Comparison of ENCODE assay signal across 9 cellular contexts in the genomic region with DNA sequence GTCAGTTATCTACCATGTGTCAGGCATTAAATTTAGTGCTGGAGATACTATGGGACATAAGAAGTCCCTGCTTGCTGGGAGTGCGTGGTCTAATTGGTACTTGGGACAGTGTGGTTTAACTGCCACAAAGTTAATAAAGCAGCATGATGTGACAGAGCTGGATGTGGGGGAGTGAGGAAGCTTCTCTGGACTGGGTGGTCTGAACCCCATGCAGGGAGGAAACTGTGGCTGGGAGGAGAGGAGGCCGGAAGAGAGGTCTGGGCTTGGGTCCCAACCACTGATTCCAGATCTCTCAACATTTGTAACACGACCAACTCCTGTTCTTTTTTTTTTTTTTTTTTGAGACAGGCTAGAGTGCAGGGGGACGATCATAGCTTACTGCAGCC. TPM values are rescaled to one million over a fixed set of nuclear protein-coding genes. Genes with fewer than 3 reads are reported as not detected.
DNase-seq lines count a peak whose midpoint lies in the region; ATAC-seq and TF ChIP-seq lines count a peak whose summit lies in the region.
"Had no signal": no experiment of that assay in that cellular context is flagged by ENCODE, and none has a peak within 500 bp of the region (broad histone marks: within the 10 kb centered on the region; RNA-seq: fewer than 3 reads in every experiment).

No MANE protein-coding gene starts in this region.

- POLR2A ChIA-PET in WTC11 (lab: Charles Lee): no interaction called here

- CTCF ChIA-PET in WTC11 (lab: Charles Lee): interaction anchor here (0.9 to 1.3 kb wide), 4 partner anchors 9 to 82 kb away, joined by 3 to 5 read pairs (median 4); no protein-coding TSS in a partner anchor

- H3K27me3 Mint-ChIP-seq in WTC11 (ENCODE audit: low read depth): no peaks in the 10 kb centered on the region
- H3K27me3 Mint-ChIP-seq: activated naive CD4-positive, alpha-beta T cell treated with anti-CD3 and anti-CD28 coated beads, Interleukin-2, amount 50 U/mL, for 24 hours had no signal

- H3K9me3 Mint-ChIP-seq in WTC11: no peaks in the 10 kb centered on the region
- H3K9me3 Mint-ChIP-seq: activated naive CD4-positive, alpha-beta T cell treated with anti-CD3 and anti-CD28 coated beads, Interleukin-2, amount 50 U/mL, for 24 hours had no signal

- ATAC-seq in GM21381 (IDR thresholded peaks at IDR 0.05; ENCODE audit: unreplicated experiment): peak; percentile 36
- peak; percentile 20 for ATAC-seq in HG03432 (IDR thresholded peaks at IDR 0.05; ENCODE audit: unreplicated experiment)
- ATAC-seq in WTC11: no peak
- ATAC-seq in GM21786 (IDR thresholded peaks at IDR 0.05; ENCODE audit: unreplicated experiment): no peak

- 0 out of 2 replicates have a peak overlapping the region, but pooled peaks have one; percentile 82 for H3K27ac Mint-ChIP-seq in WTC11
- H3K27ac Mint-ChIP-seq: activated naive CD4-positive, alpha-beta T cell treated with anti-CD3 and anti-CD28 coated beads, Interleukin-2, amount 50 U/mL, for 24 hours had no signal

- peak overlapping the region; percentile 78 for H3K27ac ChIP-seq in substantia nigra (ENCODE audit: low read depth, low read length, poor library complexity, severe bottlenecking)

- no peak for TF ChIP-seq CTCF in WTC11 (IDR thresholded peaks at IDR 0.05)

- DNase-seq in WTC11 (ENCODE audit: low spot score) (no peak), substantia nigra (lab: John Stamatoyannopoulos, UW) (no peak), inferior parietal cortex (ENCODE audit: extremely low spot score) (no peak), GOT3 (lab: John Stamatoyannopoulos, UW) (no peak)
- DNase-seq: activated CD4-positive, CD25-positive, alpha-beta regulatory T cell had no signal

- H3K4me1 Mint-ChIP-seq in WTC11: peaks cover 14% of the 10 kb centered on the region

- no peak overlapping the region for H3K4me3 Mint-ChIP-seq in WTC11
- H3K4me3 Mint-ChIP-seq: activated naive CD4-positive, alpha-beta T cell treated with anti-CD3 and anti-CD28 coated beads, Interleukin-2, amount 50 U/mL, for 24 hours had no signal

- H3K36me3 Mint-ChIP-seq in WTC11: no peaks in the 10 kb centered on the region
- H3K36me3 Mint-ChIP-seq: activated naive CD4-positive, alpha-beta T cell treated with anti-CD3 and anti-CD28 coated beads, Interleukin-2, amount 50 U/mL, for 24 hours had no signal

TF ChIP-seq in WTC11, 78 proteins besides CTCF, POLR2A, EP300 and RAD21 (continues in another document):
- TF ChIP-seq CREB1 (CRISPR knock-in tag; IDR thresholded peaks at IDR 0.05): no peak
- TF ChIP-seq FOXJ3 (CRISPR knock-in tag; IDR thresholded peaks at IDR 0.05; ENCODE audit: borderline replicate concordance): no peak
- TF ChIP-seq, protein P1, sequence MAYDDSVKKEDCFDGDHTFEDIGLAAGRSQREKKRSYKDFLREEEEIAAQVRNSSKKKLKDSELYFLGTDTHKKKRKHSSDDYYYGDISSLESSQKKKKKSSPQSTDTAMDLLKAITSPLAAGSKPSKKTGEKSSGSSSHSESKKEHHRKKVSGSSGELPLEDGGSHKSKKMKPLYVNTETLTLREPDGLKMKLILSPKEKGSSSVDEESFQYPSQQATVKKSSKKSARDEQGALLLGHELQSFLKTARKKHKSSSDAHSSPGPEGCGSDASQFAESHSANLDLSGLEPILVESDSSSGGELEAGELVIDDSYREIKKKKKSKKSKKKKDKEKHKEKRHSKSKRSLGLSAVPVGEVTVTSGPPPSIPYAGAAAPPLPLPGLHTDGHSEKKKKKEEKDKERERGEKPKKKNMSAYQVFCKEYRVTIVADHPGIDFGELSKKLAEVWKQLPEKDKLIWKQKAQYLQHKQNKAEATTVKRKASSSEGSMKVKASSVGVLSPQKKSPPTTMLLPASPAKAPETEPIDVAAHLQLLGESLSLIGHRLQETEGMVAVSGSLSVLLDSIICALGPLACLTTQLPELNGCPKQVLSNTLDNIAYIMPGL (CRISPR knock-in tag; IDR thresholded peaks at IDR 0.05): no peak
- no peak for TF ChIP-seq JAZF1 (CRISPR knock-in tag; IDR thresholded peaks at IDR 0.05)
- TF ChIP-seq, protein P2, sequence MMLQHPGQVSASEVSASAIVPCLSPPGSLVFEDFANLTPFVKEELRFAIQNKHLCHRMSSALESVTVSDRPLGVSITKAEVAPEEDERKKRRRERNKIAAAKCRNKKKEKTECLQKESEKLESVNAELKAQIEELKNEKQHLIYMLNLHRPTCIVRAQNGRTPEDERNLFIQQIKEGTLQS (CRISPR knock-in tag; conservative IDR thresholded peaks at IDR 0.05): no peak
- TF ChIP-seq, protein P3, sequence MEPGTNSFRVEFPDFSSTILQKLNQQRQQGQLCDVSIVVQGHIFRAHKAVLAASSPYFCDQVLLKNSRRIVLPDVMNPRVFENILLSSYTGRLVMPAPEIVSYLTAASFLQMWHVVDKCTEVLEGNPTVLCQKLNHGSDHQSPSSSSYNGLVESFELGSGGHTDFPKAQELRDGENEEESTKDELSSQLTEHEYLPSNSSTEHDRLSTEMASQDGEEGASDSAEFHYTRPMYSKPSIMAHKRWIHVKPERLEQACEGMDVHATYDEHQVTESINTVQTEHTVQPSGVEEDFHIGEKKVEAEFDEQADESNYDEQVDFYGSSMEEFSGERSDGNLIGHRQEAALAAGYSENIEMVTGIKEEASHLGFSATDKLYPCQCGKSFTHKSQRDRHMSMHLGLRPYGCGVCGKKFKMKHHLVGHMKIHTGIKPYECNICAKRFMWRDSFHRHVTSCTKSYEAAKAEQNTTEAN (CRISPR knock-in tag; IDR thresholded peaks at IDR 0.05): no peak
- TF ChIP-seq, protein P4, sequence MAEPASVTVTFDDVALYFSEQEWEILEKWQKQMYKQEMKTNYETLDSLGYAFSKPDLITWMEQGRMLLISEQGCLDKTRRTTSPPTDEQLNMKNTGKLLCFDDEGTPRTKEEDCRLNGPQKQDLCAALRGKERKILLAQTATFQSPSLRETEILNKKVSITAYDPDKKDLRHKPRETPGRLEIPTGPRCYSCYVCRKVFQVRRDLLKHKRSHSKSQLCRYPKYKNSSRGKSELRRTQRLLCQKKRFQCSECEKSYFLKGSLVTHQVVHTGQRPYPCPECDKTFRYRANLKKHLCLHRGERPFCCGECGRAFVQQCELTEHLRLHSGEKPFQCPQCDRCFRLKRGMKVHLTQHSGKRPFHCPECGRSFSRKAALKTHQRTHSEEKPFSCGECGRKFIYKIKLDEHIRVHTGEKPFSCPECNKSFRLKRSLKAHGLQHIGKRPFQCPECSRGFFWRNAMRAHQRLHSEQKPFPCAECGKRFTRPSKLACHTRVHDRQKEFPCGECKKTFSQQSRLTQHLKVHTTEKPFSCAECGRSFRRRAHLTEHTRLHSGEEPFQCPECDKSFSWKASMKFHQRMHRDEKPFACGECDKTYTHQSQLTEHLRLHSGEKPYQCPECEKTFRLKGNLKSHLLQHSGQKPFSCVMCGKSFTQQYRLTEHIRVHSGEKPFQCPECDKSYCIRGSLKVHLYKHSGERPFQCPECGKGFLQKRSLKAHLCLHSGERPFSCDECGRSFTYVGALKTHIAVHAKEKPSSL (CRISPR knock-in tag; conservative IDR thresholded peaks at IDR 0.05): no peak
- TF ChIP-seq NR1H2 (CRISPR knock-in tag; IDR thresholded peaks at IDR 0.05): no peak
- TF ChIP-seq, protein P5, sequence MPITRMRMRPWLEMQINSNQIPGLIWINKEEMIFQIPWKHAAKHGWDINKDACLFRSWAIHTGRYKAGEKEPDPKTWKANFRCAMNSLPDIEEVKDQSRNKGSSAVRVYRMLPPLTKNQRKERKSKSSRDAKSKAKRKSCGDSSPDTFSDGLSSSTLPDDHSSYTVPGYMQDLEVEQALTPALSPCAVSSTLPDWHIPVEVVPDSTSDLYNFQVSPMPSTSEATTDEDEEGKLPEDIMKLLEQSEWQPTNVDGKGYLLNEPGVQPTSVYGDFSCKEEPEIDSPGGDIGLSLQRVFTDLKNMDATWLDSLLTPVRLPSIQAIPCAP (CRISPR knock-in tag; IDR thresholded peaks at IDR 0.05): no peak
- TF ChIP-seq, protein P6, sequence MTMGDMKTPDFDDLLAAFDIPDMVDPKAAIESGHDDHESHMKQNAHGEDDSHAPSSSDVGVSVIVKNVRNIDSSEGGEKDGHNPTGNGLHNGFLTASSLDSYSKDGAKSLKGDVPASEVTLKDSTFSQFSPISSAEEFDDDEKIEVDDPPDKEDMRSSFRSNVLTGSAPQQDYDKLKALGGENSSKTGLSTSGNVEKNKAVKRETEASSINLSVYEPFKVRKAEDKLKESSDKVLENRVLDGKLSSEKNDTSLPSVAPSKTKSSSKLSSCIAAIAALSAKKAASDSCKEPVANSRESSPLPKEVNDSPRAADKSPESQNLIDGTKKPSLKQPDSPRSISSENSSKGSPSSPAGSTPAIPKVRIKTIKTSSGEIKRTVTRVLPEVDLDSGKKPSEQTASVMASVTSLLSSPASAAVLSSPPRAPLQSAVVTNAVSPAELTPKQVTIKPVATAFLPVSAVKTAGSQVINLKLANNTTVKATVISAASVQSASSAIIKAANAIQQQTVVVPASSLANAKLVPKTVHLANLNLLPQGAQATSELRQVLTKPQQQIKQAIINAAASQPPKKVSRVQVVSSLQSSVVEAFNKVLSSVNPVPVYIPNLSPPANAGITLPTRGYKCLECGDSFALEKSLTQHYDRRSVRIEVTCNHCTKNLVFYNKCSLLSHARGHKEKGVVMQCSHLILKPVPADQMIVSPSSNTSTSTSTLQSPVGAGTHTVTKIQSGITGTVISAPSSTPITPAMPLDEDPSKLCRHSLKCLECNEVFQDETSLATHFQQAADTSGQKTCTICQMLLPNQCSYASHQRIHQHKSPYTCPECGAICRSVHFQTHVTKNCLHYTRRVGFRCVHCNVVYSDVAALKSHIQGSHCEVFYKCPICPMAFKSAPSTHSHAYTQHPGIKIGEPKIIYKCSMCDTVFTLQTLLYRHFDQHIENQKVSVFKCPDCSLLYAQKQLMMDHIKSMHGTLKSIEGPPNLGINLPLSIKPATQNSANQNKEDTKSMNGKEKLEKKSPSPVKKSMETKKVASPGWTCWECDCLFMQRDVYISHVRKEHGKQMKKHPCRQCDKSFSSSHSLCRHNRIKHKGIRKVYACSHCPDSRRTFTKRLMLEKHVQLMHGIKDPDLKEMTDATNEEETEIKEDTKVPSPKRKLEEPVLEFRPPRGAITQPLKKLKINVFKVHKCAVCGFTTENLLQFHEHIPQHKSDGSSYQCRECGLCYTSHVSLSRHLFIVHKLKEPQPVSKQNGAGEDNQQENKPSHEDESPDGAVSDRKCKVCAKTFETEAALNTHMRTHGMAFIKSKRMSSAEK (CRISPR knock-in tag; IDR thresholded peaks at IDR 0.05; ENCODE audit: borderline replicate concordance): no peak
- TF ChIP-seq, protein P7, sequence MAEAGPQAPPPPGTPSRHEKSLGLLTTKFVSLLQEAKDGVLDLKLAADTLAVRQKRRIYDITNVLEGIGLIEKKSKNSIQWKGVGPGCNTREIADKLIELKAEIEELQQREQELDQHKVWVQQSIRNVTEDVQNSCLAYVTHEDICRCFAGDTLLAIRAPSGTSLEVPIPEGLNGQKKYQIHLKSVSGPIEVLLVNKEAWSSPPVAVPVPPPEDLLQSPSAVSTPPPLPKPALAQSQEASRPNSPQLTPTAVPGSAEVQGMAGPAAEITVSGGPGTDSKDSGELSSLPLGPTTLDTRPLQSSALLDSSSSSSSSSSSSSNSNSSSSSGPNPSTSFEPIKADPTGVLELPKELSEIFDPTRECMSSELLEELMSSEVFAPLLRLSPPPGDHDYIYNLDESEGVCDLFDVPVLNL (CRISPR knock-in tag; IDR thresholded peaks at IDR 0.05; ENCODE audit: borderline replicate concordance, low read depth): no peak
- no peak for TF ChIP-seq ETV6 (CRISPR knock-in tag; IDR thresholded peaks at IDR 0.05)

RNA-seq across cellular contexts. Expression of a gene that starts 37.1 kb away (rescaled TPM):
- total RNA-seq in WTC11 (2021): 12.8 to 17.3 TPM (median 14.3 TPM) in 3 replicates

Comparison
In these comparisons a context has a peak if more than half of its experiments do, and no peak if none do; other contexts are left out.
1. ATAC-seq: peak in GM21381 (single experiment) and HG03432 (single experiment); none in WTC11 (single experiment) and GM21786 (single experiment).